In genomic region chr21:45431781-45432572, GRCh38 we compare ENCODE assay signal across 13 cellular contexts. TPM values are rescaled to one million over a fixed set of nuclear protein-coding genes. Genes with fewer than 3 reads are reported as not detected.
DNase-seq lines count a peak whose midpoint lies in the region; ATAC-seq, FAIRE-seq and TF ChIP-seq lines count a peak whose summit lies in the region.
"Had no signal": no experiment of that assay in that cellular context is flagged by ENCODE, and none has a peak within 500 bp of the region (broad histone marks: within the 10 kb centered on the region; RNA-seq: fewer than 3 reads in every experiment).

No MANE protein-coding gene starts in this region.

- CTCF ChIA-PET in K562 (lab: Yijun Ruan, JAX; ENCODE audit: low intra/inter-chr PET ratio) = no interaction called here

- peaks cover 45% of the 10 kb centered on the region for H4K20me1 ChIP-seq in K562 (replicated peaks; ENCODE audit: control insufficient read depth, insufficient read depth, low read length)

- no peak for DNase-seq in K562 (ENCODE audit: extremely low read depth in 1 of 4, low spot score in 3 of 4)
- DNase-seq in right atrium auricular region (ENCODE audit: low spot score) = no peak
- peak; percentile 83 for DNase-seq in retinal pigment epithelial cell (ENCODE audit: low read depth)
- no peak for DNase-seq in HAP-1 (ENCODE audit: low spot score in 2 of 2)
- no peak for DNase-seq in activated CD4-positive, alpha-beta T cell treated with anti-CD3 and anti-CD28 coated beads, Interleukin-2, amount 50 U/mL, for 48 hours
- no peak for DNase-seq in GM12891 (ENCODE audit: insufficient read length, low spot score)
- DNase-seq: activated CD8-positive, alpha-beta T cell treated with anti-CD3 and anti-CD28 coated beads for 36 hours; aorta; effector memory CD4-positive, alpha-beta T cell; NCI-H748 treated with DMSO at 0.1 percent for 48 hours; stimulated activated CD4-positive, alpha-beta T cell treated with anti-CD3 and anti-CD28 coated beads, Interleukin-4, amount 100 ng/mL, for 4 hours had no signal

- H3K4me3 ChIP-seq in HUES48 (ENCODE audit: low read depth, low read length) (no peak overlapping the region), K562 (no peak overlapping the region), right atrium auricular region (no peak overlapping the region), retinal pigment epithelial cell (ENCODE audit: low read length) (no peak overlapping the region), HAP-1 (no peak overlapping the region)

- H3K9ac ChIP-seq in HUES48 (ENCODE audit: low read depth, low read length) = no peak overlapping the region
- peak overlapping the region in 1 of 2 experiments; percentile 59; a peak in 1 of 4 replicates for H3K9ac ChIP-seq in K562 (ENCODE audit: insufficient read depth in 1 of 2, low read depth in 2 of 2, low read length in 2 of 2)

- no peaks in the 10 kb centered on the region; the same call in 2 of the 3 replicates for H3K79me2 ChIP-seq in K562 (ENCODE audit: control insufficient read depth, insufficient read depth, low read length)

- POLR2A ChIA-PET in K562 (lab: Yijun Ruan, JAX) = interaction anchor here (0.6 kb wide), 1 partner anchor 681 kb away, joined by 3 read pairs; no protein-coding TSS in a partner anchor

- TF ChIP-seq CTCF in K562 (IDR thresholded peaks at IDR 0.05 in 2 of 3, conservative IDR thresholded peaks at IDR 0.05 in 1 of 3; ENCODE audit: insufficient read depth in 2 of 3, low read depth in 1 of 3, low read length in 3 of 3) (no peak), right atrium auricular region (IDR thresholded peaks at IDR 0.05) (no peak), retinal pigment epithelial cell (conservative IDR thresholded peaks at IDR 0.05; ENCODE audit: low read depth, low read length) (no peak)

- ATAC-seq in K562 (no peak), HG02623 (IDR thresholded peaks at IDR 0.05; ENCODE audit: unreplicated experiment) (no peak)
- ATAC-seq: activated CD8-positive, alpha-beta T cell treated with anti-CD3 and anti-CD28 coated beads for 36 hours had no signal

- no TSS peak for BruUV-seq in K562 (replicated peaks; lab: Mats Ljungman, UMichigan)

- TF ChIP-seq EP300 in K562 (IDR thresholded peaks at IDR 0.05; ENCODE audit: low read length) = no peak

- H3K27me3 ChIP-seq in HUES48 (ENCODE audit: control insufficient read depth, insufficient read depth, low read length) = no peaks in the 10 kb centered on the region
- no peaks in the 10 kb centered on the region; a peak in 1 of 5 replicates for H3K27me3 ChIP-seq in K562 (ENCODE audit: control insufficient read depth in 2 of 2, insufficient read depth in 2 of 2, low read length in 2 of 2)
- H3K27me3 ChIP-seq in right atrium auricular region = no peaks in the 10 kb centered on the region
- H3K27me3 ChIP-seq in HAP-1 (ENCODE audit: low read depth) = no peaks in the 10 kb centered on the region

- TF ChIP-seq RAD21 in K562 (CRISPR knock-in tag; conservative IDR thresholded peaks at IDR 0.05 in 1 of 2, IDR thresholded peaks at IDR 0.05 in 1 of 2) = no peak

- H3K9me3 ChIP-seq in HUES48 (ENCODE audit: control insufficient read depth, insufficient read depth, low read length) (no peaks in the 10 kb centered on the region), K562 (replicated peaks; ENCODE audit: control insufficient read depth, insufficient read depth, low read depth, low read length) (peaks cover 1% of the 10 kb centered on the region; the same call in 1 of the 2 replicates), right atrium auricular region (no peaks in the 10 kb centered on the region), HAP-1 (no peaks in the 10 kb centered on the region)

- in situ Hi-C loops in K562 (cut with MboI) (loop anchor here (5.0 kb wide), 1 partner anchor 130 kb away; no protein-coding TSS in a partner anchor), HAP-1 (cut with MboI; ENCODE audit: low sequenced_read_pairs) (loop anchor here (5.0 kb wide), 1 partner anchor 130 kb away; no protein-coding TSS in a partner anchor)

- FAIRE-seq in K562 (lab: Jason Lieb, UNC) = no peak
- no peak for FAIRE-seq in GM12891 (lab: Jason Lieb, UNC)

- H3K27ac ChIP-seq in HUES48 (ENCODE audit: low read depth, low read length) (peak overlapping the region; percentile 17), K562 (ENCODE audit: extremely low read depth, low read depth, low read length) (no peak overlapping the region), right atrium auricular region (peak overlapping the region; percentile 4 to 58)

- H3K9me1 ChIP-seq in K562 (ENCODE audit: control insufficient read depth, insufficient read depth, low read length) = peaks cover 6% of the 10 kb centered on the region

- H3K36me3 ChIP-seq in HUES48 (ENCODE audit: control insufficient read depth, insufficient read depth, low read length) (peaks cover 7% of the 10 kb centered on the region), K562 (ENCODE audit: control insufficient read depth, insufficient read depth, low read length) (no peaks in the 10 kb centered on the region), right atrium auricular region (no peaks in the 10 kb centered on the region), HAP-1 (replicated peaks) (no peaks in the 10 kb centered on the region)

- H3K4me1 ChIP-seq in HUES48 (ENCODE audit: control insufficient read depth, insufficient read depth, low read length) = peaks cover 52% of the 10 kb centered on the region
- peaks cover 16 to 66% of the 10 kb centered on the region in 2 experiments; a peak in 4 of 5 replicates for H3K4me1 ChIP-seq in K562 (replicated peaks in 1 of 2; ENCODE audit: control insufficient read depth in 2 of 2, insufficient read depth in 2 of 2, low read length in 2 of 2)
- peaks cover 0 to 72% of the 10 kb centered on the region in 2 donors for H3K4me1 ChIP-seq in right atrium auricular region
- peaks cover 7% of the 10 kb centered on the region for H3K4me1 ChIP-seq in HAP-1

- no peak overlapping the region for H3K4me2 ChIP-seq in K562 (ENCODE audit: insufficient read depth, low read length)

- 57% methylated on average over 16 of the region's 17 CpGs for WGBS in K562 (ENCODE audit: insufficient coverage, low coverage, missing lambda C conversion rate)

- TF ChIP-seq POLR2A in K562 (conservative IDR thresholded peaks at IDR 0.05) (no peak), GM12891 (IDR thresholded peaks at IDR 0.05; ENCODE audit: low read depth, low read length) (no peak)

- intact Hi-C loops in K562 (cut with micrococcal nuclease) = no loop called here

- H2AFZ ChIP-seq in K562 (ENCODE audit: low read depth, low read length) = no peak overlapping the region

TF ChIP-seq in K562, 482 proteins besides CTCF, POLR2A, EP300 and RAD21:
- TF ChIP-seq CEBPB (tag; IDR thresholded peaks at IDR 0.05) = no peak
- TF ChIP-seq TFAP4 (CRISPR knock-in tag; IDR thresholded peaks at IDR 0.05; ENCODE audit: borderline replicate concordance) = 0 out of 2 replicates have a peak, but pooled peaks have one; percentile 12
- TF ChIP-seq OTX1 (CRISPR knock-in tag; IDR thresholded peaks at IDR 0.05) = no peak

TF ChIP-seq in GM12891, 5 proteins besides CTCF, POLR2A, EP300 and RAD21:
- TF ChIP-seq PAX5 (IDR thresholded peaks at IDR 0.05; ENCODE audit: insufficient read depth, low read length, severe bottlenecking) (no peak), SPI1 (IDR thresholded peaks at IDR 0.05; ENCODE audit: low read depth, low read length) (no peak), POLR2AphosphoS5 (IDR thresholded peaks at IDR 0.05; ENCODE audit: low read depth, low read length) (no peak)

RNA-seq across cellular contexts. Expression of gene COL18A1, which starts 27.0 kb away (rescaled TPM):
- 18.2 and 47.1 TPM in 2 replicates for total RNA-seq in K562 (2011; cell fraction: chromatin; rRNA removed; ENCODE audit: low replicate concordance)
- total RNA-seq in K562 (2011; cell fraction: nucleolus; rRNA removed) = 42.8 and 53.0 TPM in 2 replicates
- total RNA-seq in K562 (2011; cell fraction: nucleoplasm; rRNA removed) = 26.1 and 28.1 TPM in 2 replicates
- total RNA-seq in K562 (2014; rRNA removed) (12.0 and 16.1 TPM in 2 replicates), K562 (2014; rRNA removed; fragmentation: Illumina TruSeq; extraction: Trizol) (0.54 and 1.1 TPM in 2 replicates), K562 (2015; rRNA removed; fragmentation: Illumina TruSeq; extraction: Trizol) (1.6 and 2.3 TPM in 2 replicates), K562 (2021) (16.1 and 16.4 TPM in 2 replicates), right atrium auricular region (100 to 1,000 TPM; 117 to 134 TPM)
- polyA plus RNA-seq in K562 (2011; rRNA removed) (4.9 and 16.8 TPM in 2 replicates), K562 (2014; fragmentation: Illumina TruSeq; extraction: Trizol) (2.0 and 5.5 TPM in 2 replicates), K562 (2014; fragmentation: Nextera tagmentation; extraction: Ambion mirVana) (under 1 TPM; 0.14 to 0.25 TPM), K562 (2014; rRNA removed) (7.8 and 11.8 TPM in 2 replicates)
- 23.2 and 39.2 TPM in 2 replicates for polyA plus RNA-seq in K562 (2011; cell fraction: cytosol; rRNA removed)
- 67.4 and 83.8 TPM in 2 replicates for polyA plus RNA-seq in K562 (2011; cell fraction: nucleus; rRNA removed)
- 6.2 and 11.5 TPM in 2 replicates for polyA plus RNA-seq in K562 (2012)
- polyA minus RNA-seq in K562 (2011; rRNA and poly(A)+ RNA removed) = 2.9 and 3.3 TPM in 2 replicates
- polyA minus RNA-seq in K562 (2011; cell fraction: cytosol; rRNA and poly(A)+ RNA removed) = 11.5 and 49.2 TPM in 2 replicates
- 11.6 and 22.0 TPM in 2 replicates for polyA minus RNA-seq in K562 (2011; cell fraction: nucleus; rRNA and poly(A)+ RNA removed)
- polyA plus RNA-seq in GM12891 (2012; ENCODE audit: low read depth, missing spikeins) = 0.54 TPM
